7 cellular contexts compared by ENCODE assay signal in the genomic region with DNA sequence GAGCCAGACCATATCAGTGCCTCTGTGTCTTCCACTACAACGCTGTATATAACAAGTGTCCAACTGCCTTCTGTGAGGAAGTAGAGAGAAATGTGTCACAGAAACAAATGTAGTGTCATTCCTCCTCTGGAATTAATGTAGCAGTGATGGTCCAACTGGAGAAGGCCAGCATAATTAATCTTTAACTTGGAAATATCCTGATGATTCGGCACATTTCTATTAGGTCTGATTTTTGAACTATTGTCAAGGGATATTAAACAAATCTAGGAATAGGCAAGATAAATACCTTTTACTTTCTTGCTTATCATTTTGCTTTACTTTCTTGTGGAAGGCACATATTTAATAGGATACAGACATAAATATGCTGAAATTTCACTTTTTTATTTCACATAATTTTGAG.
"Had no signal": no experiment of that assay in that cellular context is flagged by ENCODE, and none has a peak within 500 bp of the region (broad histone marks: within the 10 kb centered on the region; RNA-seq: fewer than 3 reads in every experiment).

No MANE protein-coding gene starts in this region.

- H3K27ac ChIP-seq: GM23248, HL-60, KMS-11 had no signal

- H3K4me3 ChIP-seq: GM23248 had no signal

- H3K4me2 ChIP-seq: KMS-11 had no signal

- DNase-seq: GM23248, GOT3, H9, HCEC 1CT, Karpas-422 had no signal
